In the genomic region with DNA sequence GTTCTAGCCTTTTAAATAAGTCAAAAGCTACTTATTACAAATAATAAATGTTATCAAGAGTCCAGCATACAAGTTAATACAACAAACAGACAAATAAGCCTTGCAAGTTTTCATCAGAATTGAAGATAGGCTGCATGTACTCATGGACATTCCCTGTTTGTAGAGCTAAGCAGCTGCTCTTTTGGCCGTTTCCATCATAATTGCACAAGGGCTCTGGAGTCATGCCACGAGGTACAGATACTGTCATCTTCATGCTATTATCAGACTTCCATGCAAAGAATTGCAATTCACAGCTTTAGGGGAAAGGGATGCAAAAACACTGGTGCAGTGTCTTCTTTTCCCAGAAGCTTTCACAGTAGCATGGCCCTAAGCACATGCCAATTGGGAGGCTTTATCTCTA, we compare ENCODE assay signal across 23 cellular contexts. TPM values are rescaled to one million over a fixed set of nuclear protein-coding genes. Genes with fewer than 3 reads are reported as not detected.
DNase-seq lines count a peak whose midpoint lies in the region; ATAC-seq and TF ChIP-seq lines count a peak whose summit lies in the region.
"Had no signal": no experiment of that assay in that cellular context is flagged by ENCODE, and none has a peak within 500 bp of the region (broad histone marks: within the 10 kb centered on the region; RNA-seq: fewer than 3 reads in every experiment).

No MANE protein-coding gene starts in this region.

- H3K4me3 ChIP-seq in breast epithelium (no peak overlapping the region), colonic mucosa (no peak overlapping the region), tibial nerve (no peak overlapping the region), lower lobe of right lung (no peak overlapping the region)
- H3K4me3 ChIP-seq: esophagus squamous epithelium, upper lobe of right lung had no signal

- BruUV-seq in MCF 10A (replicated peaks; lab: Mats Ljungman, UMichigan) = no TSS peak

- 66 to 68% methylated on average over 2 of the region's 2 CpGs for WGBS in tibial nerve, 2 donors

- no peak overlapping the region for H3K27ac ChIP-seq in breast epithelium
- H3K27ac ChIP-seq in colonic mucosa = no peak overlapping the region
- H3K27ac ChIP-seq in tibial nerve = no peak overlapping the region
- H3K27ac ChIP-seq in lower lobe of right lung = no peak overlapping the region
- H3K27ac ChIP-seq: parathyroid adenoma, upper lobe of right lung had no signal

- H3K9ac ChIP-seq in colonic mucosa (ENCODE audit: low read depth in 2 of 2, low read length in 2 of 2) = no peak overlapping the region
- H3K9ac ChIP-seq: parathyroid adenoma had no signal

- H3K27me3 Mint-ChIP-seq in MCF 10A (ENCODE audit: insufficient read depth, unreplicated experiment) = no peaks in the 10 kb centered on the region
- H3K27me3 Mint-ChIP-seq: activated naive CD8-positive, alpha-beta T cell treated with anti-CD3 and anti-CD28 coated beads, Interleukin-2, amount 10 ng/mL, durations not matched to agents 7 days and 5 days; CD4-positive, alpha-beta memory T cell; T-helper 17 cell had no signal

- H3K27me3 ChIP-seq in breast epithelium = no peaks in the 10 kb centered on the region
- no peaks in the 10 kb centered on the region for H3K27me3 ChIP-seq in colonic mucosa
- H3K27me3 ChIP-seq in tibial nerve = no peaks in the 10 kb centered on the region
- H3K27me3 ChIP-seq in lower lobe of right lung (ENCODE audit: low read depth) = no peaks in the 10 kb centered on the region
- H3K27me3 ChIP-seq: esophagus squamous epithelium, upper lobe of right lung had no signal

- H3K9me3 ChIP-seq in breast epithelium = no peaks in the 10 kb centered on the region
- no peaks in the 10 kb centered on the region for H3K9me3 ChIP-seq in colonic mucosa
- no peaks in the 10 kb centered on the region for H3K9me3 ChIP-seq in tibial nerve
- H3K9me3 ChIP-seq in lower lobe of right lung = no peaks in the 10 kb centered on the region
- H3K9me3 ChIP-seq: esophagus squamous epithelium, upper lobe of right lung had no signal

- peaks cover 36% of the 10 kb centered on the region for H3K36me3 Mint-ChIP-seq in MCF 10A (ENCODE audit: insufficient read depth, unreplicated experiment)

- intact Hi-C loops in MCF 10A (cut with micrococcal nuclease) (loop anchor here (1.0 kb wide), 1 partner anchor 99 kb away; a partner anchor contains a TSS), breast epithelium (cut with DNase I; ENCODE audit: low total_unique reads) (no loop called here), colonic mucosa (cut with DNase I) (no loop called here), lower lobe of right lung (cut with DNase I) (no loop called here)

- CTCF ChIA-PET in MCF 10A (lab: Yijun Ruan, JAX) = interaction anchor here (1.0 to 1.1 kb wide), 2 partner anchors 38 to 234 kb away, joined by 3 to 4 read pairs; no protein-coding TSS in a partner anchor

- peak in 1 of 2 donors; percentile 35 for TF ChIP-seq EP300 in tibial nerve (IDR thresholded peaks at IDR 0.05)

- H3K4me1 ChIP-seq in breast epithelium (no peaks in the 10 kb centered on the region), colonic mucosa (no peaks in the 10 kb centered on the region), tibial nerve (peaks cover 0 to 8% (median 0%) of the 10 kb centered on the region in 4 donors), lower lobe of right lung (no peaks in the 10 kb centered on the region)
- H3K4me1 ChIP-seq: parathyroid adenoma, upper lobe of right lung had no signal

- no peaks in the 10 kb centered on the region for H3K9me3 Mint-ChIP-seq in MCF 10A (ENCODE audit: unreplicated experiment)
- H3K9me3 Mint-ChIP-seq: activated naive CD8-positive, alpha-beta T cell treated with anti-CD3 and anti-CD28 coated beads, Interleukin-2, amount 10 ng/mL, durations not matched to agents 7 days and 5 days; activated T-helper 1 cell treated with anti-CD3 and anti-CD28 coated beads, Interleukin-12 subunit alpha, Interleukin-12 subunit beta, Interleukin-2, Interleukin-4 antibody, amounts not matched to agents 30 ng/mL and 10 ng/mL and 1 ng/mL, durations not matched to agents 14 hours and 24 hours and 36 hours; CD4-positive, alpha-beta memory T cell; stimulated activated effector memory CD8-positive, alpha-beta T cell treated with anti-CD3 and anti-CD28 coated beads, Interleukin-12 subunit alpha, Interleukin-12 subunit beta, amount 100 ng/mL, for 72 hours had no signal

- POLR2A ChIA-PET in MCF 10A (lab: Yijun Ruan, JAX) = interaction anchor here (0.6 to 2.1 kb wide), 8 partner anchors 8 to 922 kb away, joined by 3 to 10 read pairs (median 3); a partner anchor contains a TSS

- TF ChIP-seq CTCF in MCF 10A (IDR thresholded peaks at IDR 0.05; ENCODE audit: unreplicated experiment) = no peak
- no peak for TF ChIP-seq CTCF in breast epithelium (IDR thresholded peaks at IDR 0.05)
- no peak for TF ChIP-seq CTCF in colonic mucosa (IDR thresholded peaks at IDR 0.05)
- no peak for TF ChIP-seq CTCF in tibial nerve (IDR thresholded peaks at IDR 0.05)
- no peak for TF ChIP-seq CTCF in lower lobe of right lung (IDR thresholded peaks at IDR 0.05)

- H3K36me3 ChIP-seq in breast epithelium = no peaks in the 10 kb centered on the region
- H3K36me3 ChIP-seq in colonic mucosa = no peaks in the 10 kb centered on the region
- peaks cover 0 to 27% (median 0%) of the 10 kb centered on the region in 3 donors for H3K36me3 ChIP-seq in tibial nerve
- H3K36me3 ChIP-seq in lower lobe of right lung = peaks cover 9% of the 10 kb centered on the region

- ATAC-seq in left lobe of liver (peak; percentile 88), lower lobe of right lung (no peak)
- ATAC-seq: stimulated activated effector memory CD8-positive, alpha-beta T cell treated with anti-CD3 and anti-CD28 coated beads, Interleukin-12 subunit alpha, Interleukin-12 subunit beta, amount 100 ng/mL, for 72 hours; T-helper 17 cell; upper lobe of right lung had no signal

- peaks cover 22% of the 10 kb centered on the region for H3K4me1 Mint-ChIP-seq in MCF 10A (ENCODE audit: insufficient read depth, unreplicated experiment)
- H3K4me1 Mint-ChIP-seq: activated naive CD8-positive, alpha-beta T cell treated with anti-CD3 and anti-CD28 coated beads, Interleukin-2, amount 10 ng/mL, durations not matched to agents 7 days and 5 days; CD4-positive, alpha-beta memory T cell; stimulated activated effector memory CD8-positive, alpha-beta T cell treated with anti-CD3 and anti-CD28 coated beads, Interleukin-12 subunit alpha, Interleukin-12 subunit beta, amount 100 ng/mL, for 72 hours; T-helper 17 cell had no signal

- DNase-seq in MCF 10A (ENCODE audit: unreplicated experiment) (peak; percentile 63), breast epithelium (ENCODE audit: low spot score in 2 of 2) (no peak), colonic mucosa (peak; percentile 28), left lobe of liver (ENCODE audit: low spot score) (peak; percentile 61), tibial nerve (ENCODE audit: low spot score in 2 of 2) (peak; percentile 47 to 76), lower lobe of right lung (no peak), NCI-H1092 treated with DMSO at 0.1 percent for 48 hours (lab: John Stamatoyannopoulos, UW) (no peak), DMS114 treated with DMSO at 0.1 percent for 48 hours (lab: John Stamatoyannopoulos, UW; ENCODE audit: unreplicated experiment) (no peak)
- DNase-seq: activated CD4-positive, CD25-positive, alpha-beta regulatory T cell; activated CD8-positive, alpha-beta memory T cell treated with anti-CD3 and anti-CD28 coated beads for 24 hours; activated naive CD8-positive, alpha-beta T cell treated with anti-CD3 and anti-CD28 coated beads, Interleukin-2, amount 10 ng/mL, durations not matched to agents 7 days and 5 days; CD4-positive, alpha-beta memory T cell; esophagus squamous epithelium; MM.1S; NCI-H1694 treated with DMSO at 0.1 percent for 48 hours; NCI-H510A treated with DMSO at 0.1 percent for 48 hours; stimulated activated CD4-positive, alpha-beta T cell treated with anti-CD3 and anti-CD28 coated beads, Interleukin-12 subunit alpha, Interleukin-12 subunit beta, amount 100 ng/mL, for 4 hours; T-helper 17 cell; upper lobe of right lung had no signal

- H3K4me3 Mint-ChIP-seq in MCF 10A (ENCODE audit: unreplicated experiment) = no peak overlapping the region
- H3K4me3 Mint-ChIP-seq: activated naive CD8-positive, alpha-beta T cell treated with anti-CD3 and anti-CD28 coated beads, Interleukin-2, amount 10 ng/mL, durations not matched to agents 7 days and 5 days; activated T-helper 1 cell treated with anti-CD3 and anti-CD28 coated beads, Interleukin-12 subunit alpha, Interleukin-12 subunit beta, Interleukin-2, Interleukin-4 antibody, amounts not matched to agents 30 ng/mL and 10 ng/mL and 1 ng/mL, durations not matched to agents 14 hours and 24 hours and 36 hours; CD4-positive, alpha-beta memory T cell; stimulated activated effector memory CD8-positive, alpha-beta T cell treated with anti-CD3 and anti-CD28 coated beads, Interleukin-12 subunit alpha, Interleukin-12 subunit beta, amount 100 ng/mL, for 72 hours; T-helper 17 cell had no signal

- TF ChIP-seq POLR2A in breast epithelium (IDR thresholded peaks at IDR 0.05) (no peak), tibial nerve (IDR thresholded peaks at IDR 0.05) (no peak)

- no peak overlapping the region for H3K27ac Mint-ChIP-seq in MCF 10A (ENCODE audit: low read depth, unreplicated experiment)
- H3K27ac Mint-ChIP-seq: activated naive CD8-positive, alpha-beta T cell treated with anti-CD3 and anti-CD28 coated beads, Interleukin-2, amount 10 ng/mL, durations not matched to agents 7 days and 5 days; activated T-helper 1 cell treated with anti-CD3 and anti-CD28 coated beads, Interleukin-12 subunit alpha, Interleukin-12 subunit beta, Interleukin-2, Interleukin-4 antibody, amounts not matched to agents 30 ng/mL and 10 ng/mL and 1 ng/mL, durations not matched to agents 14 hours and 24 hours and 36 hours; CD4-positive, alpha-beta memory T cell; stimulated activated effector memory CD8-positive, alpha-beta T cell treated with anti-CD3 and anti-CD28 coated beads, Interleukin-12 subunit alpha, Interleukin-12 subunit beta, amount 100 ng/mL, for 72 hours; T-helper 17 cell had no signal

RNA-seq across cellular contexts. Expression of a gene that starts 52.8 kb away (rescaled TPM):
- total RNA-seq in MCF 10A (2022) (0.09 and 0.15 TPM in 2 replicates), breast epithelium (10 to 100 TPM in 2 of 3 donors, 1 to 10 TPM in 1; 5.9 to 60.0 (median 34.1) TPM), colonic mucosa (under 1 TPM in 1 of 2 donors, not detected in 1; 0.11 TPM), left lobe of liver (15.0 TPM), tibial nerve (10 to 100 TPM; 38.7 to 57.0 (median 48.2) TPM), lower lobe of right lung (0.15 TPM)
- total RNA-seq: activated naive CD8-positive, alpha-beta T cell treated with anti-CD3 and anti-CD28 coated beads, Interleukin-2, amount 10 ng/mL, durations not matched to agents 7 days and 5 days; activated T-helper 1 cell treated with anti-CD3 and anti-CD28 coated beads, Interleukin-12 subunit alpha, Interleukin-12 subunit beta, Interleukin-2, Interleukin-4 antibody, amounts not matched to agents 30 ng/mL and 10 ng/mL and 1 ng/mL, durations not matched to agents 14 hours and 24 hours and 36 hours; bronchial epithelial cell; CD4-positive, alpha-beta memory T cell; T-helper 17 cell had no signal

Comparison
In these comparisons a context has a peak if more than half of its experiments do, and no peak if none do; other contexts are left out.
1. DNase-seq: peak in MCF 10A (single experiment), colonic mucosa (single experiment), left lobe of liver (single experiment) and tibial nerve (2 of 2); none in breast epithelium (0 of 2), lower lobe of right lung (single experiment), NCI-H1092 treated with DMSO at 0.1 percent for 48 hours (single experiment) and DMS114 treated with DMSO at 0.1 percent for 48 hours (single experiment).